1 cellular context compared by ENCODE assay signal in genomic region chr5:134552301-134552700, GRCh38.
TF ChIP-seq lines count a peak whose summit lies in the region.

No MANE protein-coding gene starts in this region.

TF ChIP-seq in HepG2, 621 proteins besides CTCF, POLR2A, EP300 and RAD21 (continued from another document):
- no peak for TF ChIP-seq SRF (IDR thresholded peaks at IDR 0.05; ENCODE audit: low read depth, low read length)
